ENCODE assay signal across 1 cellular context in the genomic region with DNA sequence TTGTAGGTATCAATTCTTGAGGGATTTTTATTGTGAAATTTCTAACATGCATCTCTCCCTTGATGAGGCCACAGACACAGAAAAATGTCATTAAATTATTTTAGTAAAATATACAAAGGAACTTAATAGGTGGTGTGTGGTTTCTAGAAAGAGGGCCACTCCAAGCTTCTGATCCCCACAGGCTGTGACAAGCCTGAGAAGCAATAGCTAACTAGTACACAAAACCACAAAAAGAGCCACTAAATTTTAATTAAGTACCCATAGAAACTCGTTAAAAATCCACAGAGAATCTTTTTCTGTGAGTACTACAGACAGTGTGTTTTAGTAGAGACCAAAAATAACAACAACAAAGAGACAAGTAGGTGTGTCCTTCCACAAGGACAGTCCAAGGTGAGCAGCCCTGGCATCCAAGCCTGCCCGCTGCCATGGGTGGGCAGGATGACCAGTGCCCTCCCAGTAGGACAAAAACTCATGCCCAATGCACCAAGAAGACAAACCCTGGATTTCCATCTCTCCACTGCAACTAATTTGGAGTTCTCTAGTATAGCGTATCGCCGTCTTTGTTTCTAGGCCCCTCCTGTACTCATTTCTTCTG.
TF ChIP-seq lines count a peak whose summit lies in the region.

No MANE protein-coding gene starts in this region.

TF ChIP-seq in WTC11, 78 proteins besides CTCF, POLR2A, EP300 and RAD21 (continued from another document):
- TF ChIP-seq, protein P1, sequence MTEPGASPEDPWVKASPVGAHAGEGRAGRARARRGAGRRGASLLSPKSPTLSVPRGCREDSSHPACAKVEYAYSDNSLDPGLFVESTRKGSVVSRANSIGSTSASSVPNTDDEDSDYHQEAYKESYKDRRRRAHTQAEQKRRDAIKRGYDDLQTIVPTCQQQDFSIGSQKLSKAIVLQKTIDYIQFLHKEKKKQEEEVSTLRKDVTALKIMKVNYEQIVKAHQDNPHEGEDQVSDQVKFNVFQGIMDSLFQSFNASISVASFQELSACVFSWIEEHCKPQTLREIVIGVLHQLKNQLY (CRISPR knock-in tag; IDR thresholded peaks at IDR 0.05): no peak
- TF ChIP-seq STAT6 (CRISPR knock-in tag; conservative IDR thresholded peaks at IDR 0.05; ENCODE audit: low read depth): no peak
- no peak for TF ChIP-seq ATF3 (CRISPR knock-in tag; conservative IDR thresholded peaks at IDR 0.05)
- no peak for TF ChIP-seq ETV6 (CRISPR knock-in tag; IDR thresholded peaks at IDR 0.05)
- TF ChIP-seq SMAD4 (CRISPR knock-in tag; IDR thresholded peaks at IDR 0.05): no peak
- TF ChIP-seq FOXP1 (CRISPR knock-in tag; IDR thresholded peaks at IDR 0.05; ENCODE audit: borderline replicate concordance): no peak
- no peak for TF ChIP-seq ATF1 (CRISPR knock-in tag; IDR thresholded peaks at IDR 0.05)
- no peak for TF ChIP-seq ZNF416 (CRISPR knock-in tag; IDR thresholded peaks at IDR 0.05)
- no peak for TF ChIP-seq GTF2I (CRISPR knock-in tag; conservative IDR thresholded peaks at IDR 0.05)
- no peak for TF ChIP-seq TEAD1 (CRISPR knock-in tag; IDR thresholded peaks at IDR 0.05)
TF ChIP-seq in WTC11: peak in this region for 0.
